Comparison of ENCODE assay signal across 8 cellular contexts in the genomic region with DNA sequence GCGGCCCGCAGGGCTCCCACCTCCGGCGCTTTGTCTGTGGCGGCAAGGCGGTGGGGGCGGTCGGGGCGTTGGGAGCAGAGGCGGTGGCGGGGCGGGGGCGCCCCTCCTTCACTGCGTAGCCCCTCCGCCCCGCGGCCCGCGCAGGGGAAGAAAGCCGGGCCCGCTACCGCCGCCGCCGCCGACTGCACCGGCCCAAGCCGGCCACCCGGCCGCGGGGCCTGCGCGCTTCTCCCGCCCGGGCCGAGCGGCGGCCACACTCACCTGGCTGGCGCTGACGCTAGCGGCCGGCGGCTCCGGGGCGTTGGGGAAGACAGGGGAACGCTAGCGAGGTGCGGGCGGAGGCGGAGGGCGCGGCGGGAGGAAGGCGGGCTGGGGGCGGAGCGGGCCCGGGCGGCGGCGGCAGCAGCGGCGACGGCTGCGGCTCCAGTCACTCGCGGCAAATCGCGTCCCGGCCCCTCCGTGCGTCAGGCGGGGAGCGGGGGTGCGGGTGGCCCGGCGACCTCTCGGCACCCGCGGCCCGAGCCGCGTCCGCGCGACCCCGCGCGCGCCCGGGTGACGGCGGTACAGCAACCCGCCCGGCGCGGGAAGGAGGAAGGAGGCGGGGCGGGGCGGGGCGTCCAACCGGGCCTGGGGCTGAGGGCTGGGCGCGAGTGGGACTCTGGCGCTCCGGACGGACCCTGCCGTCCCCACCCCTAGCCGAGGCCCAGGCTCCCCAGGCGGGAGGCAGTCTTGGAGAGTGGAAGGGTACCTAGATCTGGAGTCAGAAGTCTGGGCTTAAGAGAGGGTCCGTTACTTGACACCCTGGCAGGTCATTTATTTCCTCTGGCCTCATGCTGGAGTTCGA. TPM values are rescaled to one million over a fixed set of nuclear protein-coding genes. Genes with fewer than 3 reads are reported as not detected.
DNase-seq lines count a peak whose midpoint lies in the region; ATAC-seq and TF ChIP-seq lines count a peak whose summit lies in the region.

A gene with protein sequence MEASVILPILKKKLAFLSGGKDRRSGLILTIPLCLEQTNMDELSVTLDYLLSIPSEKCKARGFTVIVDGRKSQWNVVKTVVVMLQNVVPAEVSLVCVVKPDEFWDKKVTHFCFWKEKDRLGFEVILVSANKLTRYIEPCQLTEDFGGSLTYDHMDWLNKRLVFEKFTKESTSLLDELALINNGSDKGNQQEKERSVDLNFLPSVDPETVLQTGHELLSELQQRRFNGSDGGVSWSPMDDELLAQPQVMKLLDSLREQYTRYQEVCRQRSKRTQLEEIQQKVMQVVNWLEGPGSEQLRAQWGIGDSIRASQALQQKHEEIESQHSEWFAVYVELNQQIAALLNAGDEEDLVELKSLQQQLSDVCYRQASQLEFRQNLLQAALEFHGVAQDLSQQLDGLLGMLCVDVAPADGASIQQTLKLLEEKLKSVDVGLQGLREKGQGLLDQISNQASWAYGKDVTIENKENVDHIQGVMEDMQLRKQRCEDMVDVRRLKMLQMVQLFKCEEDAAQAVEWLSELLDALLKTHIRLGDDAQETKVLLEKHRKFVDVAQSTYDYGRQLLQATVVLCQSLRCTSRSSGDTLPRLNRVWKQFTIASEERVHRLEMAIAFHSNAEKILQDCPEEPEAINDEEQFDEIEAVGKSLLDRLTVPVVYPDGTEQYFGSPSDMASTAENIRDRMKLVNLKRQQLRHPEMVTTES (minus strand): TSS at position 595 of the 844 bp plus-strand sequence. CDS start 72,991 bp downstream, outside the sequence.

- no peak for TF ChIP-seq EP300 in transverse colon (IDR thresholded peaks at IDR 0.05; ENCODE audit: low read depth)

- in situ Hi-C loops in transverse colon (cut with MboI; ENCODE audit: low pct_ligation_motif_present in 1 of 4, low pct_unique_long_range_greater_than_20kb in 1 of 4, low sequenced_read_pairs in 3 of 4), result no loop called here

- H3K9me3 Mint-ChIP-seq in activated naive CD4-positive, alpha-beta T cell treated with anti-CD3 and anti-CD28 coated beads for 36 hours, result no peaks in the 10 kb centered on the region

- intact Hi-C loops in activated naive CD4-positive, alpha-beta T cell treated with anti-CD3 and anti-CD28 coated beads for 36 hours (cut with micrococcal nuclease), result loop anchor here (1.0 to 10.0 kb wide), 6 partner anchors 25 to 750 kb away; a partner anchor contains a TSS
- intact Hi-C loops in transverse colon (cut with DNase I; ENCODE audit: low total_unique reads), result no loop called here

- CTCF ChIA-PET in activated naive CD4-positive, alpha-beta T cell treated with anti-CD3 and anti-CD28 coated beads for 36 hours (lab: Charles Lee), result no interaction called here

- TF ChIP-seq POLR2A in transverse colon (IDR thresholded peaks at IDR 0.05), result no peak

- peak within 1 kb of the TSS; percentile 97 for H3K4me3 ChIP-seq in SJCRH30
- H3K4me3 ChIP-seq in transverse colon, result peak within 1 kb of the TSS; percentile 69 to 91 (median 86)

- 0 to 2% methylated on average over 1 to 12 of the region's 111 CpGs for WGBS in transverse colon (ENCODE audit: low coverage in 1 of 2), 2 donors

- H3K27ac ChIP-seq in SJCRH30 (peak within 1 kb of the TSS; percentile 79), transverse colon (peak within 1 kb of the TSS; percentile 83 to 91 (median 88))

- H3K4me1 Mint-ChIP-seq in activated naive CD4-positive, alpha-beta T cell treated with anti-CD3 and anti-CD28 coated beads for 36 hours (ENCODE audit: low read depth), result peaks cover 20% of the 10 kb centered on the region

- no peaks in the 10 kb centered on the region for H3K27me3 ChIP-seq in SJCRH30
- no peaks in the 10 kb centered on the region for H3K27me3 ChIP-seq in transverse colon

- H3K36me3 ChIP-seq in SJCRH30 (peaks cover 4% of the 10 kb centered on the region; the same call in 1 of the 2 replicates), transverse colon (no peaks in the 10 kb centered on the region)

- ATAC-seq in GM19452 (IDR thresholded peaks at IDR 0.05; ENCODE audit: unreplicated experiment), result peak; percentile 68
- peak; percentile 58 for ATAC-seq in HG03521 (IDR thresholded peaks at IDR 0.05; ENCODE audit: unreplicated experiment)

- no peak for TF ChIP-seq CTCF in transverse colon (IDR thresholded peaks at IDR 0.05)

- H3K27ac Mint-ChIP-seq in activated naive CD4-positive, alpha-beta T cell treated with anti-CD3 and anti-CD28 coated beads for 36 hours, result peak within 1 kb of the TSS; percentile 27

- H3K4me3 Mint-ChIP-seq in activated naive CD4-positive, alpha-beta T cell treated with anti-CD3 and anti-CD28 coated beads for 36 hours, result peak within 1 kb of the TSS; percentile 80

- H3K36me3 Mint-ChIP-seq in activated naive CD4-positive, alpha-beta T cell treated with anti-CD3 and anti-CD28 coated beads for 36 hours (ENCODE audit: low read depth), result no peaks in the 10 kb centered on the region

- H3K27me3 Mint-ChIP-seq in activated naive CD4-positive, alpha-beta T cell treated with anti-CD3 and anti-CD28 coated beads for 36 hours (ENCODE audit: low read depth), result peaks cover 30% of the 10 kb centered on the region

- H3K4me1 ChIP-seq in SJCRH30 (no peaks in the 10 kb centered on the region), transverse colon (peaks cover 8 to 45% (median 15%) of the 10 kb centered on the region in 4 donors)

- H3K9me3 ChIP-seq in SJCRH30 (replicated peaks) (no peaks in the 10 kb centered on the region), transverse colon (no peaks in the 10 kb centered on the region)

- DNase-seq in COLO668 (lab: John Stamatoyannopoulos, UW; ENCODE audit: unreplicated experiment), result peak; percentile 82
- peak; percentile 75 to 76 for DNase-seq in SJCRH30
- peak; percentile 57 for DNase-seq in activated naive CD4-positive, alpha-beta T cell treated with anti-CD3 and anti-CD28 coated beads for 36 hours
- DNase-seq in globus pallidus (ENCODE audit: low spot score), result peak; percentile 77
- DNase-seq in occipital lobe (lab: John Stamatoyannopoulos, UW), result peak; percentile 17
- DNase-seq in transverse colon, result peak; percentile 73

RNA-seq across cellular contexts. Expression of the gene that starts here (rescaled TPM):
- total RNA-seq in SJCRH30 (2014; rRNA removed; shearing (Covaris generic)), result 24.5 and 26.2 TPM in 2 replicates
- total RNA-seq in activated naive CD4-positive, alpha-beta T cell treated with anti-CD3 and anti-CD28 coated beads for 36 hours, result 10 to 100 TPM; 11.3 to 12.4 TPM
- 82.2 TPM for total RNA-seq in occipital lobe
- total RNA-seq in transverse colon, result 10 to 100 TPM; 12.6 to 44.1 (median 22.3) TPM

Comparison
In these comparisons a context has a peak if more than half of its experiments do, and no peak if none do; other contexts are left out.
1. Peak in every context shown above with its lines: DNase-seq, ATAC-seq, H3K4me3 ChIP-seq and H3K27ac ChIP-seq.
2. DNase-seq: peak in every context shown above with its lines; median percentile 82 in COLO668; 77 in globus pallidus; 76 in SJCRH30; 73 in transverse colon; 57 in activated naive CD4-positive, alpha-beta T cell treated with anti-CD3 and anti-CD28 coated beads for 36 hours; 17 in occipital lobe.